Comparison of ENCODE assay signal across 20 cellular contexts in the genomic region with DNA sequence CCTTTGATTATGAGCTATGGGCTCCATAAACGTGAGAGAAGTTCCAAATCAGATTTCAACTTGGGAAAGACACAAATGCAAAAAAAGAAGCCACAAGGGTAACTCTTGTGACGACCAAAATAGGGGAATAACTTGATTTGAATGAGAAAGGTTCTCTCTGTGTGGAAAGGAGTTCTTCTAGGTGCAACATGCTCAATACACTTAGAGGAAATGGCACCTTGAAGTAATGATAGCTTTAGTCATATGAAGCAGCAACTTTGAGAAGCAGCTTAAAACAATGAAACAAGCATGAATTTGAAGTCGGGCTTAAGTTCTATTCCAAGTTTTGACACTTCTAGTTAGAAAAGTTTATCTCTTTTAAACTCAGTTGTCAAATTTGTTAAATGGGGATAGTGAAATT. TPM values are rescaled to one million over a fixed set of nuclear protein-coding genes. Genes with fewer than 3 reads are reported as not detected.
"Had no signal": no experiment of that assay in that cellular context is flagged by ENCODE, and none has a peak within 500 bp of the region (broad histone marks: within the 10 kb centered on the region; RNA-seq: fewer than 3 reads in every experiment).

No MANE protein-coding gene starts in this region.

- H3K9me3 ChIP-seq: gastroesophageal sphincter, heart right ventricle, prostate gland, suprapubic skin had no signal

- H3K27me3 Mint-ChIP-seq: activated CD4-positive, alpha-beta T cell treated with anti-CD3 and anti-CD28 coated beads for 36 hours; type B pancreatic cell had no signal

- ATAC-seq: activated CD4-positive, alpha-beta T cell treated with anti-CD3 and anti-CD28 coated beads for 36 hours; gastroesophageal sphincter; heart right ventricle; right cardiac atrium had no signal

- H3K36me3 Mint-ChIP-seq: type B pancreatic cell had no signal

- H3K27ac ChIP-seq: gastroesophageal sphincter, heart right ventricle, prostate gland, suprapubic skin, WERI-Rb-1 had no signal

- H3K4me3 Mint-ChIP-seq: activated CD4-positive, alpha-beta T cell treated with anti-CD3 and anti-CD28 coated beads for 36 hours; activated T-helper 1 cell treated with anti-CD3 and anti-CD28 coated beads, Interleukin-12 subunit alpha, Interleukin-12 subunit beta, Interleukin-2, Interleukin-4 antibody, amounts not matched to agents 30 ng/mL and 10 ng/mL and 1 ng/mL, durations not matched to agents 14 hours and 24 hours and 36 hours; stimulated activated naive CD8-positive, alpha-beta T cell treated with anti-CD3 and anti-CD28 coated beads, Interleukin-15, Interleukin-2, amounts not matched to agents 100 ng/mL and 50 ng/mL, for 24 hours; type B pancreatic cell had no signal

- H3K9me3 Mint-ChIP-seq: activated T-helper 1 cell treated with anti-CD3 and anti-CD28 coated beads, Interleukin-12 subunit alpha, Interleukin-12 subunit beta, Interleukin-2, Interleukin-4 antibody, amounts not matched to agents 30 ng/mL and 10 ng/mL and 1 ng/mL, durations not matched to agents 14 hours and 24 hours and 36 hours; type B pancreatic cell had no signal

- H3K27ac Mint-ChIP-seq: activated CD4-positive, alpha-beta T cell treated with anti-CD3 and anti-CD28 coated beads for 36 hours; activated T-helper 1 cell treated with anti-CD3 and anti-CD28 coated beads, Interleukin-12 subunit alpha, Interleukin-12 subunit beta, Interleukin-2, Interleukin-4 antibody, amounts not matched to agents 30 ng/mL and 10 ng/mL and 1 ng/mL, durations not matched to agents 14 hours and 24 hours and 36 hours; stimulated activated naive CD8-positive, alpha-beta T cell treated with anti-CD3 and anti-CD28 coated beads, Interleukin-15, Interleukin-2, amounts not matched to agents 100 ng/mL and 50 ng/mL, for 24 hours; type B pancreatic cell had no signal

- DNase-seq: activated CD4-positive, alpha-beta T cell treated with anti-CD3 and anti-CD28 coated beads for 36 hours; activated CD8-positive, alpha-beta memory T cell treated with anti-CD3 and anti-CD28 coated beads, Interleukin-2, amount 50 U/mL, for 48 hours; activated naive CD4-positive, alpha-beta T cell; heart right ventricle; right cardiac atrium; stimulated activated CD4-positive, alpha-beta T cell treated with anti-CD3 and anti-CD28 coated beads, Interleukin-15, amount 100 ng/mL, for 24 hours; stimulated activated CD4-positive, alpha-beta T cell treated with anti-CD3 and anti-CD28 coated beads, Interleukin-4, amount 100 ng/mL, for 24 hours; T-helper 1 cell; WERI-Rb-1 had no signal

- H3K4me1 ChIP-seq: prostate gland, suprapubic skin had no signal

- FAIRE-seq: colon, endometrium had no signal

- H3K4me3 ChIP-seq: gastroesophageal sphincter, heart right ventricle, prostate gland, skin epidermis, suprapubic skin had no signal

- H3K36me3 ChIP-seq: gastroesophageal sphincter, heart right ventricle, prostate gland, suprapubic skin, WERI-Rb-1 had no signal

- H3K27me3 ChIP-seq: gastroesophageal sphincter, heart right ventricle, suprapubic skin had no signal

RNA-seq across cellular contexts. Expression of gene RGS1, which starts 21.8 kb away (rescaled TPM):
- total RNA-seq: osteoblast had no signal
- polyA plus RNA-seq: neural cell had no signal
